8 cellular contexts compared by ENCODE assay signal in the genomic region with DNA sequence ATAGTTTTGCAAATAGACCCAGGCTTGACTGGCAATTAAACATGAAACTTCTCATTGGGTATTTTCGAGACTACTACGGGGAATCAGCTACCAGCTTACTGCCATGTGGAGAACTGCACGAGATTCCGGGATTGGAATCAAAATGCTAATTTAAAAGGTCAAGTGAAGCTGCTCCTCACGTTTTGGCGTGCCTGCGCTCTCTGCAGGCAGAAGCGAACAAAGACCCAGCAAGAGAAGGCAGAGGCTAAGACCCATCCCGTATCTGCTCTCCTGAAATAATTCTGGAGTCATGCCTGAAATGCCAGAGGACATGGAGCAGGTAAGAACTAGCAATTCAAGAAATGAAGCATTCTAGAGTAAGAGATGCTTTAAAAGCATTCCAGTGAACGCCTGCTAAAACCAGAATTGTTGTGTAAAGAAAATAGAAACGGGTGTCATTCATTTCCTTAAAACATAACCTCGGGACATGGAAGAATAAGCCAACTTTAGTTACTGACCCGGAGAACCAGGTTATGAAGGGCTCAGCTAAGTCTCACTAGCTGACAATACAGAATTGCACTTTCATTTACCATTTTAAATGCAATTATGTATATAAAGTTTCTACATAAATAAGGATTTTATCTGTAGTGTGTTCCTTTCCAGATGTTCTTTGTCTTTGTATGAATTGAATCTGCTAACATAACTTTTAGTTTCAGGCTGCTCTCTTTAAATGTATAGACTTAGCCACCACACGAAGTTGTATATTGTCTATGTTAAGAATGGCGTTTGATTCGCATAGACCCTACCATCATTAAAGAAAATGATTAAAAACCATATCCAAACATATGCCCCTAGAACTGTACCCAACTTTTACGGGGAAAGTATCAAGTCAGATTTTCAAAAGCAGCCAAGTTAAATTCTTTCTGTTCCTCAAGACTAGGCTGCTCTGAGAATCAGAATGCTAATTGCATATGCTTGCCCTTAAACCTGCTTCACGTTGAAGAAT. TPM values are rescaled to one million over a fixed set of nuclear protein-coding genes. Genes with fewer than 3 reads are reported as not detected.
A peak's percentile ranks its signal among the peaks of the same experiment; 100 is the strongest.
DNase-seq lines count a peak whose midpoint lies in the region; ATAC-seq, FAIRE-seq and TF ChIP-seq lines count a peak whose summit lies in the region.

No MANE protein-coding gene starts in this region.

- peak overlapping the region; percentile 94 for H3K4me3 Mint-ChIP-seq in astrocyte (ENCODE audit: unreplicated experiment)

- peak overlapping the region; percentile 96 for H3K9ac ChIP-seq in astrocyte (ENCODE audit: low read length)

- DNase-seq in DMS53 (lab: John Stamatoyannopoulos, UW) = peak; percentile 69
- DNase-seq in astrocyte (ENCODE audit: low read depth) = peak; percentile 62
- peak; percentile 79 for DNase-seq in right atrium auricular region (ENCODE audit: low spot score)
- DNase-seq in posterior vena cava (ENCODE audit: low spot score) = peak; percentile 82
- DNase-seq in NK-92 treated with Interleukin-12 subunit alpha and Interleukin-12 subunit beta, amount 100 ng/mL, for 24 hours (lab: John Stamatoyannopoulos, UW) = no peak

- H3K4me1 ChIP-seq in astrocyte (ENCODE audit: insufficient read depth, low read length) (peaks cover 28% of the 10 kb centered on the region), right atrium auricular region (peaks cover 0 to 35% of the 10 kb centered on the region in 2 donors)

- peak; percentile 8 for ATAC-seq in HG03066 (IDR thresholded peaks at IDR 0.05; ENCODE audit: low read depth, unreplicated experiment)
- no peak for ATAC-seq in GM21619 (IDR thresholded peaks at IDR 0.05; ENCODE audit: unreplicated experiment)

- intact Hi-C loops in posterior vena cava (cut with DNase I) = no loop called here

- peak; percentile 51 for TF ChIP-seq POLR2A in Raji (IDR thresholded peaks at IDR 0.05; ENCODE audit: insufficient read depth, low read depth, low read length)

- no peaks in the 10 kb centered on the region for H3K27me3 Mint-ChIP-seq in astrocyte (ENCODE audit: low read depth, unreplicated experiment)

- H3K4me1 Mint-ChIP-seq in astrocyte (ENCODE audit: low read depth, unreplicated experiment) = peaks cover 13% of the 10 kb centered on the region

- H3K9me3 ChIP-seq in astrocyte (ENCODE audit: insufficient read depth, low read depth, low read length) (no peaks in the 10 kb centered on the region), right atrium auricular region (no peaks in the 10 kb centered on the region)

- peak overlapping the region; percentile 71 for H2AFZ ChIP-seq in astrocyte (ENCODE audit: low read depth, low read length)

- H3K27ac ChIP-seq in astrocyte (ENCODE audit: low read depth, low read length) (peak overlapping the region; percentile 85), right atrium auricular region (peak overlapping the region; percentile 93 to 99)

- H4K20me1 ChIP-seq in astrocyte (ENCODE audit: insufficient read depth, low read length) = peaks cover 22% of the 10 kb centered on the region

- no peaks in the 10 kb centered on the region for H3K36me3 Mint-ChIP-seq in astrocyte (ENCODE audit: low read depth, unreplicated experiment)

- H3K36me3 ChIP-seq in astrocyte (ENCODE audit: insufficient read depth, low read length) (no peaks in the 10 kb centered on the region), right atrium auricular region (no peaks in the 10 kb centered on the region)

- H3K27me3 ChIP-seq in astrocyte (ENCODE audit: insufficient read depth, low read length) (no peaks in the 10 kb centered on the region), right atrium auricular region (no peaks in the 10 kb centered on the region)

- H3K4me2 ChIP-seq in astrocyte (ENCODE audit: low read length) = peak overlapping the region; percentile 97

- peak overlapping the region; percentile 94 for H3K27ac Mint-ChIP-seq in astrocyte (ENCODE audit: unreplicated experiment)

- peaks cover 27% of the 10 kb centered on the region for H3K79me2 ChIP-seq in astrocyte (ENCODE audit: insufficient read depth, low read length)

- TF ChIP-seq CTCF in astrocyte (IDR thresholded peaks at IDR 0.05; ENCODE audit: insufficient read depth, low read depth, low read length) (peak; percentile 11), right atrium auricular region (IDR thresholded peaks at IDR 0.05) (peak; percentile 7 to 53)

- peak overlapping the region; percentile 97 for H3K4me3 ChIP-seq in astrocyte (ENCODE audit: insufficient read depth, low read depth, low read length)
- peak overlapping the region; percentile 76 to 86 for H3K4me3 ChIP-seq in right atrium auricular region

- peak; percentile 47 for FAIRE-seq in astrocyte (lab: Jason Lieb, UNC)

- H3K9me3 Mint-ChIP-seq in astrocyte (ENCODE audit: unreplicated experiment) = no peaks in the 10 kb centered on the region

RNA-seq across cellular contexts. Expression of gene MAT2B, which starts 2.0 kb away (rescaled TPM):
- total RNA-seq in astrocyte (38.7 and 41.0 TPM in 2 replicates), right atrium auricular region (10 to 100 TPM; 47.6 to 84.7 TPM), posterior vena cava (10 to 100 TPM; 34.7 to 37.6 TPM)

RNA-seq across cellular contexts. Expression of gene HMMR, which starts 43.0 kb away (rescaled TPM):
- total RNA-seq in astrocyte (3.2 and 4.0 TPM in 2 replicates), right atrium auricular region (1 to 10 TPM in 1 of 2 donors, under 1 TPM in 1; 0.43 to 2.0 TPM), posterior vena cava (under 1 TPM; 0.14 to 0.32 TPM)

RNA-seq across cellular contexts. Expression of gene NUDCD2, which starts 43.5 kb away (rescaled TPM):
- total RNA-seq in astrocyte = 15.7 and 15.9 TPM in 2 replicates
- 1 to 10 TPM; 2.0 to 2.5 TPM for total RNA-seq in right atrium auricular region
- 10 to 100 TPM; 17.8 to 21.6 TPM for total RNA-seq in posterior vena cava
